ENCODE assay signal across 21 cellular contexts in the genomic region with DNA sequence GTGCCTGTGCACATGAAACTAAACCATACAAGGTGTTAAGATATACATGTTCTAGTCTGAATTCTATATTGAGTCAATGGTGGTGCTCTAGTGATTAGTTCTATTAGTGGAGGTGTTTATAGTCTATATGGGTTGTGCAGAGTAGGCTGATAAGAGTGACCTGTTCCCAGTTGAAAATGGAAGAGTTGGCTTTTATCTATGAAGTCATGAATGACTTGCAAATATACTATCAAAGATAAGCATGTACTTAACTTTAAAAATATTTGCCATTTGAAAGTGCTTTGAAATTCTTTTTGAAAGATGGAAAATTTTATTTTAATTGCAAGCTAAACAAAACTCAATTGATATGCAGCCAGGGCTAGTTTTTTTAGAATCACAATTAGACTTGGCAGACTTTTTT.
"Had no signal": no experiment of that assay in that cellular context is flagged by ENCODE, and none has a peak within 500 bp of the region (broad histone marks: within the 10 kb centered on the region; RNA-seq: fewer than 3 reads in every experiment).

No MANE protein-coding gene starts in this region.

- H3K4me3 ChIP-seq: SJSA1, SK-N-MC had no signal

- H3K27ac Mint-ChIP-seq: IgD-negative memory B cell had no signal

- DNase-seq: KBM-7, MV-4-11, NCI-H1048, NCI-H1105, NCI-H1417, NCI-H1436 treated with DMSO at 0.1 percent for 48 hours, NCI-H1694, NCI-H187 treated with DMSO at 0.1 percent for 48 hours, NCI-H2029 treated with DMSO at 0.1 percent for 48 hours, NCI-H2107, NCI-H2227 treated with DMSO at 0.1 percent for 48 hours, NCI-H524, NCI-H69, NCI-H774, Right ventricle myocardium superior, RPMI8226, SIG-M5 had no signal

- H3K27me3 ChIP-seq: SJSA1 had no signal

- H3K4me1 Mint-ChIP-seq: IgD-negative memory B cell had no signal

- H3K4me1 ChIP-seq: SJSA1 had no signal

- H3K9me3 Mint-ChIP-seq: IgD-negative memory B cell had no signal

- H3K9me3 ChIP-seq: SJSA1 had no signal

- H3K27ac ChIP-seq: HL-60, SJSA1, SK-N-MC had no signal

- H3K4me3 Mint-ChIP-seq: IgD-negative memory B cell had no signal

- H3K36me3 ChIP-seq: SJSA1 had no signal
